Comparison of ENCODE assay signal across 10 cellular contexts in genomic region chr3:149174901-149175300, GRCh38.
DNase-seq lines count a peak whose midpoint lies in the region; ATAC-seq and TF ChIP-seq lines count a peak whose summit lies in the region.
"Had no signal": no experiment of that assay in that cellular context is flagged by ENCODE, and none has a peak within 500 bp of the region (broad histone marks: within the 10 kb centered on the region; RNA-seq: fewer than 3 reads in every experiment).

No MANE protein-coding gene starts in this region.

- no peak for TF ChIP-seq CTCF in GM10266 (IDR thresholded peaks at IDR 0.05; ENCODE audit: control insufficient read depth, insufficient read depth, low read depth, missing control alignments)
- TF ChIP-seq CTCF in GM20000 (IDR thresholded peaks at IDR 0.05; ENCODE audit: extremely low read depth, missing control alignments) = no peak
- no peak for TF ChIP-seq CTCF in astrocyte of the spinal cord (IDR thresholded peaks at IDR 0.05; ENCODE audit: low read depth, low read length)

- peak; percentile 93 for ATAC-seq in HG03342 (IDR thresholded peaks at IDR 0.05; ENCODE audit: unreplicated experiment)
- ATAC-seq: mucosa of descending colon had no signal

- in situ Hi-C loops in astrocyte of the spinal cord (cut with HindIII; ENCODE audit: low sequenced_read_pairs) = no loop called here

- DNase-seq in GM10266 (ENCODE audit: extremely low spot score) = peak; percentile 19
- peak; percentile 15 for DNase-seq in GM20000 (ENCODE audit: low spot score)
- peak; percentile 26 for DNase-seq in astrocyte of the spinal cord (ENCODE audit: low read depth, low spot score)
- DNase-seq in RPMI8226 = no peak
- no peak for DNase-seq in 8988T
- no peak for DNase-seq in NCI-H1105 (lab: John Stamatoyannopoulos, UW)
- DNase-seq in D341Med (ENCODE audit: low spot score) = no peak
- DNase-seq: dorsolateral prefrontal cortex, mucosa of descending colon had no signal

- H3K4me3 ChIP-seq in astrocyte of the spinal cord (ENCODE audit: low read depth, low read length) = no peak overlapping the region
- H3K4me3 ChIP-seq: dorsolateral prefrontal cortex, mucosa of descending colon had no signal

Comparison
In these comparisons a context has a peak if more than half of its experiments do, and no peak if none do; other contexts are left out.
1. DNase-seq: peak in GM10266 (single experiment), GM20000 (single experiment) and astrocyte of the spinal cord (single experiment); none in RPMI8226 (single experiment), 8988T (single experiment), NCI-H1105 (single experiment) and D341Med (single experiment).